In the genomic region with DNA sequence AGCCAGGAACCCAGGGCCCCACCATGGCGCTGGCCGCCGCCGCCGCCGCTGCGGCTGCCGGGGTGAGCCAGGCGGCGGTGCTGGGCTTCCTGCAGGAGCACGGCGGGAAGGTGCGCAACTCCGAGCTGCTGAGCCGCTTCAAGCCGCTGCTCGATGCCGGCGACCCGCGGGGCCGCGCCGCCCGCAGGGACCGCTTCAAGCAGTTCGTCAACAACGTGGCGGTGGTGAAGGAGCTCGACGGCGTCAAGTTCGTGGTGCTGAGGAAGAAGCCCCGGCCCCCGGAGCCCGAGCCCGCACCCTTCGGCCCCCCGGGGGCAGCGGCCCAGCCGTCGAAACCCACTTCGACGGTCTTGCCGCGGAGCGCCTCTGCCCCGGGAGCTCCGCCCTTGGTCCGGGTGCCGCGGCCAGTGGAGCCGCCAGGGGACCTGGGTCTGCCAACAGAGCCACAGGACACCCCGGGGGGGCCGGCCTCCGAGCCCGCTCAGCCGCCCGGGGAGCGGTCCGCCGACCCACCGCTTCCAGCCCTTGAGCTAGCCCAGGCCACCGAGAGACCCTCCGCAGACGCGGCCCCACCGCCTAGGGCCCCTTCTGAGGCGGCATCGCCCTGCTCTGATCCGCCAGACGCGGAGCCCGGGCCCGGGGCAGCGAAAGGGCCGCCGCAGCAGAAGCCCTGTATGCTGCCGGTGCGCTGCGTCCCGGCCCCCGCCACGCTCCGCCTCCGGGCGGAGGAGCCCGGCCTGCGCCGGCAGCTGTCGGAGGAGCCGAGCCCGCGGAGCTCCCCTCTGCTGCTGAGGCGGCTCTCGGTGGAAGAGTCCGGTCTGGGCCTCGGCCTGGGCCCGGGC, we compare ENCODE assay signal across 8 cellular contexts. TPM values are rescaled to one million over a fixed set of nuclear protein-coding genes. Genes with fewer than 3 reads are reported as not detected.
A peak's percentile ranks its signal among the peaks of the same experiment; 100 is the strongest.
DNase-seq lines count a peak whose midpoint lies in the region; ATAC-seq, FAIRE-seq and TF ChIP-seq lines count a peak whose summit lies in the region.

No MANE protein-coding gene starts in this region.

- H3K9ac ChIP-seq in HUES48 (ENCODE audit: low read depth, low read length) (no peak overlapping the region), astrocyte (ENCODE audit: low read length) (no peak overlapping the region), kidney (ENCODE audit: low read length in 2 of 2) (peak overlapping the region in 1 of 2 donors; percentile 34)

- H3K9me3 ChIP-seq in HUES48 (ENCODE audit: control insufficient read depth, insufficient read depth, low read length) (no peaks in the 10 kb centered on the region), astrocyte (ENCODE audit: insufficient read depth, low read depth, low read length) (no peaks in the 10 kb centered on the region), kidney (ENCODE audit: control insufficient read depth in 1 of 2, low read length in 2 of 2) (no peaks in the 10 kb centered on the region)

- peak; percentile 29 for DNase-seq in COR-L47 (lab: John Stamatoyannopoulos, UW)
- DNase-seq in astrocyte (ENCODE audit: low read depth), result no peak
- DNase-seq in kidney, result peak; percentile 78
- no peak for DNase-seq in stimulated activated naive CD8-positive, alpha-beta T cell treated with anti-CD3 and anti-CD28 coated beads, Interleukin-15, Interleukin-2, amounts not matched to agents 100 U/mL and 50 U/mL, for 24 hours
- DNase-seq in occipital lobe (lab: John Stamatoyannopoulos, UW), result no peak

- H3K4me3 ChIP-seq in HUES48 (ENCODE audit: low read depth, low read length), result peak overlapping the region; percentile 52; the same call in 1 of the 2 replicates
- no peak overlapping the region for H3K4me3 ChIP-seq in astrocyte (ENCODE audit: insufficient read depth, low read depth, low read length)
- H3K4me3 ChIP-seq in kidney (ENCODE audit: low read length in 2 of 2), result peak overlapping the region in 1 of 2 donors; percentile 56

- intact Hi-C loops in kidney (cut with DNase I), result no loop called here

- H3K36me3 ChIP-seq in HUES48 (ENCODE audit: control insufficient read depth, insufficient read depth, low read length) (no peaks in the 10 kb centered on the region), astrocyte (ENCODE audit: insufficient read depth, low read length) (no peaks in the 10 kb centered on the region), kidney (ENCODE audit: control insufficient read depth in 1 of 2, insufficient read depth in 2 of 2, low read length in 2 of 2) (no peaks in the 10 kb centered on the region)

- H3K9me3 Mint-ChIP-seq in astrocyte (ENCODE audit: unreplicated experiment), result no peaks in the 10 kb centered on the region

- H3K27me3 ChIP-seq in HUES48 (ENCODE audit: control insufficient read depth, insufficient read depth, low read length) (peaks cover 73% of the 10 kb centered on the region), astrocyte (ENCODE audit: insufficient read depth, low read length) (peaks cover 20% of the 10 kb centered on the region)

- FAIRE-seq in astrocyte (lab: Jason Lieb, UNC), result no peak
- no peak for FAIRE-seq in kidney (lab: Jason Lieb, UNC)

- peaks cover 2% of the 10 kb centered on the region for H3K4me1 Mint-ChIP-seq in astrocyte (ENCODE audit: low read depth, unreplicated experiment)

- peak; percentile 55 for ATAC-seq in stimulated activated naive CD8-positive, alpha-beta T cell treated with anti-CD3 and anti-CD28 coated beads, Interleukin-15, Interleukin-2, amounts not matched to agents 100 U/mL and 50 U/mL, for 24 hours
- no peak for ATAC-seq in GM21360 (IDR thresholded peaks at IDR 0.05; ENCODE audit: unreplicated experiment)
- ATAC-seq in GM19397 (IDR thresholded peaks at IDR 0.05; ENCODE audit: unreplicated experiment), result no peak

- no peaks in the 10 kb centered on the region for H3K79me2 ChIP-seq in astrocyte (ENCODE audit: insufficient read depth, low read length)

- H2AFZ ChIP-seq in astrocyte (ENCODE audit: low read depth, low read length), result peak overlapping the region; percentile 81

- peaks cover 39% of the 10 kb centered on the region for H3K27me3 Mint-ChIP-seq in astrocyte (ENCODE audit: low read depth, unreplicated experiment)

- no peak overlapping the region for H3K27ac Mint-ChIP-seq in astrocyte (ENCODE audit: unreplicated experiment)

- 0 out of 2 replicates have a peak, but pooled peaks cover 3% of the 10 kb centered on the region for H3K4me1 ChIP-seq in HUES48 (ENCODE audit: control insufficient read depth, insufficient read depth, low read length)
- peaks cover 4% of the 10 kb centered on the region for H3K4me1 ChIP-seq in astrocyte (ENCODE audit: insufficient read depth, low read length)
- H3K4me1 ChIP-seq in kidney (ENCODE audit: control insufficient read depth in 1 of 2, insufficient read depth in 1 of 2, low read depth in 1 of 2, low read length in 2 of 2), result peaks cover 0 to 2% of the 10 kb centered on the region in 2 donors

- no peaks in the 10 kb centered on the region for H3K36me3 Mint-ChIP-seq in astrocyte (ENCODE audit: low read depth, unreplicated experiment)

- H3K4me3 Mint-ChIP-seq in astrocyte (ENCODE audit: unreplicated experiment), result no peak overlapping the region

- TF ChIP-seq CTCF in astrocyte (IDR thresholded peaks at IDR 0.05; ENCODE audit: insufficient read depth, low read depth, low read length) (no peak), kidney (IDR thresholded peaks at IDR 0.05; ENCODE audit: borderline replicate concordance, extremely low read depth, insufficient read depth) (no peak)

- peak overlapping the region; percentile 72 for H3K4me2 ChIP-seq in astrocyte (ENCODE audit: low read length)

- no peaks in the 10 kb centered on the region for H4K20me1 ChIP-seq in astrocyte (ENCODE audit: insufficient read depth, low read length)

- H3K27ac ChIP-seq in HUES48 (ENCODE audit: low read depth, low read length), result no peak overlapping the region
- no peak overlapping the region for H3K27ac ChIP-seq in astrocyte (ENCODE audit: low read depth, low read length)
- H3K27ac ChIP-seq in kidney (ENCODE audit: low read depth in 2 of 2, low read length in 2 of 2), result peak overlapping the region; percentile 32 to 76

RNA-seq across cellular contexts. Expression of gene SOWAHA, which starts 0.7 kb away (rescaled TPM):
- 0.10 and 0.20 TPM in 2 replicates for total RNA-seq in astrocyte
- total RNA-seq in kidney, result 4.1 TPM
- polyA plus RNA-seq in kidney (ENCODE audit: insufficient read depth, low read depth, low replicate concordance), result 7.1 TPM
- 5.1 TPM for total RNA-seq in occipital lobe

RNA-seq across cellular contexts. Expression of gene SHROOM1, which starts 16.6 kb away (rescaled TPM):
- total RNA-seq in astrocyte, result 5.0 TPM in 2 replicates
- total RNA-seq in kidney, result 13.4 TPM
- polyA plus RNA-seq in kidney (ENCODE audit: insufficient read depth, low read depth, low replicate concordance), result 7.8 TPM
- 0.47 TPM for total RNA-seq in occipital lobe

RNA-seq across cellular contexts. Expression of gene SEPTIN8, which starts 36.8 kb away (rescaled TPM):
- total RNA-seq in astrocyte (97.5 and 106 TPM in 2 replicates), kidney (54.4 TPM), occipital lobe (29.5 TPM)
- polyA plus RNA-seq in kidney (ENCODE audit: insufficient read depth, low read depth, low replicate concordance), result 24.9 TPM

RNA-seq across cellular contexts. Expression of gene GDF9, which starts 52.4 kb away (rescaled TPM):
- total RNA-seq in astrocyte (0.34 and 0.46 TPM in 2 replicates), kidney (0.88 TPM), occipital lobe (1.9 TPM)
- 0.88 TPM for polyA plus RNA-seq in kidney (ENCODE audit: insufficient read depth, low read depth, low replicate concordance)

RNA-seq across cellular contexts. Expression of gene UQCRQ, which starts 52.6 kb away (rescaled TPM):
- total RNA-seq in astrocyte (382 and 409 TPM in 2 replicates), kidney (306 TPM), occipital lobe (81.1 TPM)
- 1,158 TPM for polyA plus RNA-seq in kidney (ENCODE audit: insufficient read depth, low read depth, low replicate concordance)

Comparison
In these comparisons a context has a peak if more than half of its experiments do, and no peak if none do; other contexts are left out.
1. DNase-seq: peak in COR-L47 (single experiment) and kidney (single experiment); none in astrocyte (single experiment), stimulated activated naive CD8-positive, alpha-beta T cell treated with anti-CD3 and anti-CD28 coated beads, Interleukin-15, Interleukin-2, amounts not matched to agents 100 U/mL and 50 U/mL, for 24 hours (single experiment) and occipital lobe (single experiment).
2. H3K27ac ChIP-seq: peak in kidney (2 of 2); none in HUES48 (single experiment) and astrocyte (single experiment).